1 cellular context compared by ENCODE assay signal in the genomic region with DNA sequence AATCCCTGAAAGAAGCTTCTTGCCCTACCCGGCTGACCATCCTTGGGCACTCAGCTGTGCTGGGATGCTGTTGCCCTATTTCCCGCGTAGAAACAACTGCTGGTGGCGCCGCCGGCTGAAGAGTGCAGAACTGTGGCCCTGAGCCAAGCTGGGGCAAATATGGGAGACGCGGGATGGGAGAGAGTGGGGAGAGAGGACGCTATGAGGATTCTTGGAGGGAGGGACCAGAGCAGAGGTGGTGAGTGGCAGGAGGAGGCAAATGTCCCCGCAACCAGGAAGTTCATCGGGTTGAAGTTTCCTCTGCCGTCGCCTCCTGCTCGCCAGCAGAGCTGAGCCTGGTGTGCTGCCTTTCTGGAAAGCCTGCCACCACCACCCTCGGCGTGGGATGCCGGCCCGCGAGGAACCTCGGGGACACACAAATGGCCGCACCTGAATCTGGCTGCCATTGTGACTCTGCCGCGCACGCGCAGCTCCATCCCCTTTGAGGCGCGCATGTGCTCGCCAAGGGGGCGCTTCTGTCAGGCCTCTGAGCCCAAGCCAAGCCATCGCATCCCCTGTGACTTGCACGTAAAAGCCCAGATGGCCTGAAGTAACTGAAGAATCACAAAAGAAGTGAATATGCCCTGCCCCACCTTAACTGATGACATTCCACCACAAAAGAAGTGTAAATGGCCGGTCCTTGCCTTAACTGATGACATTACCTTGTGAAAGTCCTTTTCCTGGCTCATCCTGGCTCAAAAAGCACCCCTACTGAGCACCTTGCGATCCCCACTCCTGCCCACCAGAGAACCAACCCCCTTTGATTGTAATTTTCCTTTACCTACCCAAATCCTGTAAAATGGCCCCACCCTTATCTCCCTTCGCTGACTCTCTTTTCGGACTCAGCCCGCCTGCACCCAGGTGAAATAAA.
A peak's percentile ranks its signal among the peaks of the same experiment; 100 is the strongest.
TF ChIP-seq lines count a peak whose summit lies in the region.

No MANE protein-coding gene starts in this region.

TF ChIP-seq in K562, 482 proteins besides CTCF, POLR2A, EP300 and RAD21:
- TF ChIP-seq, protein P1, sequence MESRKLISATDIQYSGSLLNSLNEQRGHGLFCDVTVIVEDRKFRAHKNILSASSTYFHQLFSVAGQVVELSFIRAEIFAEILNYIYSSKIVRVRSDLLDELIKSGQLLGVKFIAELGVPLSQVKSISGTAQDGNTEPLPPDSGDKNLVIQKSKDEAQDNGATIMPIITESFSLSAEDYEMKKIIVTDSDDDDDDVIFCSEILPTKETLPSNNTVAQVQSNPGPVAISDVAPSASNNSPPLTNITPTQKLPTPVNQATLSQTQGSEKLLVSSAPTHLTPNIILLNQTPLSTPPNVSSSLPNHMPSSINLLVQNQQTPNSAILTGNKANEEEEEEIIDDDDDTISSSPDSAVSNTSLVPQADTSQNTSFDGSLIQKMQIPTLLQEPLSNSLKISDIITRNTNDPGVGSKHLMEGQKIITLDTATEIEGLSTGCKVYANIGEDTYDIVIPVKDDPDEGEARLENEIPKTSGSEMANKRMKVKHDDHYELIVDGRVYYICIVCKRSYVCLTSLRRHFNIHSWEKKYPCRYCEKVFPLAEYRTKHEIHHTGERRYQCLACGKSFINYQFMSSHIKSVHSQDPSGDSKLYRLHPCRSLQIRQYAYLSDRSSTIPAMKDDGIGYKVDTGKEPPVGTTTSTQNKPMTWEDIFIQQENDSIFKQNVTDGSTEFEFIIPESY (CRISPR knock-in tag; IDR thresholded peaks at IDR 0.05) = 0 out of 2 replicates have a peak, but pooled peaks have one; percentile 16
